Comparison of ENCODE assay signal across 9 cellular contexts in genomic region chr6:45327956-45328522, GRCh38. TPM values are rescaled to one million over a fixed set of nuclear protein-coding genes. Genes with fewer than 3 reads are reported as not detected.
A peak's percentile ranks its signal among the peaks of the same experiment; 100 is the strongest.
DNase-seq lines count a peak whose midpoint lies in the region; ATAC-seq and TF ChIP-seq lines count a peak whose summit lies in the region.
"Had no signal": no experiment of that assay in that cellular context is flagged by ENCODE, and none has a peak within 500 bp of the region (broad histone marks: within the 10 kb centered on the region; RNA-seq: fewer than 3 reads in every experiment).

Gene RUNX2, plus strand, starts transcription at chr6:45328330. Its CDS starts 397 bp downstream, at chr6:45328727.

- CTCF ChIA-PET in activated CD8-positive, alpha-beta memory T cell treated with anti-CD3 and anti-CD28 coated beads, Interleukin-2, amount 10 ng/mL, durations not matched to agents 7 days and 5 days (lab: Charles Lee): no interaction called here

- peak; percentile 49 for DNase-seq in activated CD8-positive, alpha-beta memory T cell treated with anti-CD3 and anti-CD28 coated beads, Interleukin-2, amount 10 ng/mL, durations not matched to agents 7 days and 5 days
- no peak for DNase-seq in activated CD8-positive, alpha-beta memory T cell treated with anti-CD3 and anti-CD28 coated beads, Interleukin-2, amount 50 U/mL, for 4 hours
- DNase-seq in iPS-NIHi11 (ENCODE audit: low spot score) (peak; percentile 7), type B pancreatic cell (ENCODE audit: extremely low spot score, unreplicated experiment) (no peak), GM10266 (ENCODE audit: extremely low spot score) (no peak), activated gamma-delta T cell (lab: John Stamatoyannopoulos, UW) (no peak), anterior cingulate cortex (lab: John Stamatoyannopoulos, UW) (no peak)

- TF ChIP-seq CTCF in type B pancreatic cell (conservative IDR thresholded peaks at IDR 0.05) (no peak), GM10266 (IDR thresholded peaks at IDR 0.05; ENCODE audit: control insufficient read depth, insufficient read depth, low read depth, missing control alignments) (no peak)

- H3K27ac Mint-ChIP-seq in activated CD8-positive, alpha-beta memory T cell treated with anti-CD3 and anti-CD28 coated beads, Interleukin-2, amount 10 ng/mL, durations not matched to agents 7 days and 5 days: no peak within 1 kb of the TSS
- no peak within 1 kb of the TSS for H3K27ac Mint-ChIP-seq in activated T-helper 17 cell treated with anti-CD3 and anti-CD28 coated beads, Interleukin-2, amount 50 U/mL, for 72 hours
- H3K27ac Mint-ChIP-seq in type B pancreatic cell: no peak within 1 kb of the TSS

- H3K9me3 Mint-ChIP-seq in activated CD8-positive, alpha-beta memory T cell treated with anti-CD3 and anti-CD28 coated beads, Interleukin-2, amount 10 ng/mL, durations not matched to agents 7 days and 5 days (ENCODE audit: low read depth): no peaks in the 10 kb centered on the region
- no peaks in the 10 kb centered on the region for H3K9me3 Mint-ChIP-seq in activated T-helper 17 cell treated with anti-CD3 and anti-CD28 coated beads, Interleukin-2, amount 50 U/mL, for 72 hours
- no peaks in the 10 kb centered on the region for H3K9me3 Mint-ChIP-seq in type B pancreatic cell

- peak within 1 kb of the TSS; percentile 51 for H3K4me3 Mint-ChIP-seq in activated CD8-positive, alpha-beta memory T cell treated with anti-CD3 and anti-CD28 coated beads, Interleukin-2, amount 10 ng/mL, durations not matched to agents 7 days and 5 days
- no peak within 1 kb of the TSS for H3K4me3 Mint-ChIP-seq in activated T-helper 17 cell treated with anti-CD3 and anti-CD28 coated beads, Interleukin-2, amount 50 U/mL, for 72 hours
- H3K4me3 Mint-ChIP-seq in type B pancreatic cell: peak within 1 kb of the TSS; percentile 72

- H3K27me3 Mint-ChIP-seq in activated CD8-positive, alpha-beta memory T cell treated with anti-CD3 and anti-CD28 coated beads, Interleukin-2, amount 10 ng/mL, durations not matched to agents 7 days and 5 days: no peaks in the 10 kb centered on the region
- no peaks in the 10 kb centered on the region for H3K27me3 Mint-ChIP-seq in activated T-helper 17 cell treated with anti-CD3 and anti-CD28 coated beads, Interleukin-2, amount 50 U/mL, for 72 hours
- no peaks in the 10 kb centered on the region for H3K27me3 Mint-ChIP-seq in type B pancreatic cell

- peak; percentile 42 for ATAC-seq in activated CD8-positive, alpha-beta memory T cell treated with anti-CD3 and anti-CD28 coated beads, Interleukin-2, amount 10 ng/mL, durations not matched to agents 7 days and 5 days
- ATAC-seq in activated T-helper 17 cell treated with anti-CD3 and anti-CD28 coated beads, Interleukin-2, amount 50 U/mL, for 72 hours (replicated peaks): peak; percentile 35

- H3K4me1 Mint-ChIP-seq in activated CD8-positive, alpha-beta memory T cell treated with anti-CD3 and anti-CD28 coated beads, Interleukin-2, amount 10 ng/mL, durations not matched to agents 7 days and 5 days: peaks cover 25% of the 10 kb centered on the region
- peaks cover 10% of the 10 kb centered on the region for H3K4me1 Mint-ChIP-seq in activated T-helper 17 cell treated with anti-CD3 and anti-CD28 coated beads, Interleukin-2, amount 50 U/mL, for 72 hours
- peaks cover 31% of the 10 kb centered on the region for H3K4me1 Mint-ChIP-seq in type B pancreatic cell (ENCODE audit: unreplicated experiment)

- no peaks in the 10 kb centered on the region for H3K36me3 Mint-ChIP-seq in activated CD8-positive, alpha-beta memory T cell treated with anti-CD3 and anti-CD28 coated beads, Interleukin-2, amount 10 ng/mL, durations not matched to agents 7 days and 5 days
- H3K36me3 Mint-ChIP-seq in activated T-helper 17 cell treated with anti-CD3 and anti-CD28 coated beads, Interleukin-2, amount 50 U/mL, for 72 hours (ENCODE audit: low read depth): no peaks in the 10 kb centered on the region
- no peaks in the 10 kb centered on the region for H3K36me3 Mint-ChIP-seq in type B pancreatic cell

RNA-seq across cellular contexts. Expression of gene RUNX2, which starts in this region (rescaled TPM):
- 10 to 100 TPM in 1 of 2 experiments, 1 to 10 TPM in 1; 9.3 to 19.9 TPM for total RNA-seq in activated CD8-positive, alpha-beta memory T cell treated with anti-CD3 and anti-CD28 coated beads, Interleukin-2, amount 10 ng/mL, durations not matched to agents 7 days and 5 days
- 10 to 100 TPM; 30.8 to 33.7 TPM for total RNA-seq in activated T-helper 17 cell treated with anti-CD3 and anti-CD28 coated beads, Interleukin-2, amount 50 U/mL, for 72 hours
- total RNA-seq in type B pancreatic cell (ENCODE audit: low replicate concordance): 5.9 and 6.0 TPM in 2 replicates
- total RNA-seq: pulmonary artery endothelial cell had no signal

Comparison
In these comparisons a context has a peak if more than half of its experiments do, and no peak if none do; other contexts are left out.
1. DNase-seq: peak in activated CD8-positive, alpha-beta memory T cell treated with anti-CD3 and anti-CD28 coated beads, Interleukin-2, amount 10 ng/mL, durations not matched to agents 7 days and 5 days (single experiment) and iPS-NIHi11 (single experiment); none in activated CD8-positive, alpha-beta memory T cell treated with anti-CD3 and anti-CD28 coated beads, Interleukin-2, amount 50 U/mL, for 4 hours (single experiment), type B pancreatic cell (single experiment), GM10266 (single experiment), activated gamma-delta T cell (single experiment) and anterior cingulate cortex (0 of 58).